1 cellular context compared by ENCODE assay signal in genomic region chr2:239330836-239331235, GRCh38.
TF ChIP-seq lines count a peak whose summit lies in the region.

No MANE protein-coding gene starts in this region.

TF ChIP-seq in IMR-90, 13 proteins besides CTCF, POLR2A, EP300 and RAD21:
- no peak for TF ChIP-seq BHLHE40 (IDR thresholded peaks at IDR 0.05; ENCODE audit: low read depth, low read length)
- TF ChIP-seq SMC3 (IDR thresholded peaks at IDR 0.05; ENCODE audit: low read depth, low read length), result no peak
- TF ChIP-seq RCOR1 (IDR thresholded peaks at IDR 0.05; ENCODE audit: insufficient replicate concordance, low read length), result no peak
- no peak for TF ChIP-seq CEBPB (IDR thresholded peaks at IDR 0.05; ENCODE audit: low read depth, low read length)
- TF ChIP-seq, protein P1, sequence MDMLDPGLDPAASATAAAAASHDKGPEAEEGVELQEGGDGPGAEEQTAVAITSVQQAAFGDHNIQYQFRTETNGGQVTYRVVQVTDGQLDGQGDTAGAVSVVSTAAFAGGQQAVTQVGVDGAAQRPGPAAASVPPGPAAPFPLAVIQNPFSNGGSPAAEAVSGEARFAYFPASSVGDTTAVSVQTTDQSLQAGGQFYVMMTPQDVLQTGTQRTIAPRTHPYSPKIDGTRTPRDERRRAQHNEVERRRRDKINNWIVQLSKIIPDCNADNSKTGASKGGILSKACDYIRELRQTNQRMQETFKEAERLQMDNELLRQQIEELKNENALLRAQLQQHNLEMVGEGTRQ (IDR thresholded peaks at IDR 0.05; ENCODE audit: low read depth, low read length), result no peak
- no peak for TF ChIP-seq MAZ (IDR thresholded peaks at IDR 0.05; ENCODE audit: borderline replicate concordance, low read depth, low read length)
- no peak for TF ChIP-seq CHD1 (IDR thresholded peaks at IDR 0.05; ENCODE audit: low read depth, low read length)
- no peak for TF ChIP-seq FOS (IDR thresholded peaks at IDR 0.05; ENCODE audit: low read depth, low read length)
- TF ChIP-seq MAFK (IDR thresholded peaks at IDR 0.05; ENCODE audit: low read depth, low read length), result no peak
- TF ChIP-seq RFX5 (IDR thresholded peaks at IDR 0.05; ENCODE audit: low read depth, low read length), result no peak
- TF ChIP-seq, protein P2, sequence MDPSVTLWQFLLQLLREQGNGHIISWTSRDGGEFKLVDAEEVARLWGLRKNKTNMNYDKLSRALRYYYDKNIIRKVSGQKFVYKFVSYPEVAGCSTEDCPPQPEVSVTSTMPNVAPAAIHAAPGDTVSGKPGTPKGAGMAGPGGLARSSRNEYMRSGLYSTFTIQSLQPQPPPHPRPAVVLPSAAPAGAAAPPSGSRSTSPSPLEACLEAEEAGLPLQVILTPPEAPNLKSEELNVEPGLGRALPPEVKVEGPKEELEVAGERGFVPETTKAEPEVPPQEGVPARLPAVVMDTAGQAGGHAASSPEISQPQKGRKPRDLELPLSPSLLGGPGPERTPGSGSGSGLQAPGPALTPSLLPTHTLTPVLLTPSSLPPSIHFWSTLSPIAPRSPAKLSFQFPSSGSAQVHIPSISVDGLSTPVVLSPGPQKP (IDR thresholded peaks at IDR 0.05; ENCODE audit: borderline replicate concordance, low read depth, low read length), result no peak
- TF ChIP-seq NFE2L2 (IDR thresholded peaks at IDR 0.05; ENCODE audit: low read depth, low read length), result no peak
- TF ChIP-seq MXI1 (IDR thresholded peaks at IDR 0.05; ENCODE audit: borderline replicate concordance, low read depth, low read length), result no peak
